15 cellular contexts compared by ENCODE assay signal in the genomic region with DNA sequence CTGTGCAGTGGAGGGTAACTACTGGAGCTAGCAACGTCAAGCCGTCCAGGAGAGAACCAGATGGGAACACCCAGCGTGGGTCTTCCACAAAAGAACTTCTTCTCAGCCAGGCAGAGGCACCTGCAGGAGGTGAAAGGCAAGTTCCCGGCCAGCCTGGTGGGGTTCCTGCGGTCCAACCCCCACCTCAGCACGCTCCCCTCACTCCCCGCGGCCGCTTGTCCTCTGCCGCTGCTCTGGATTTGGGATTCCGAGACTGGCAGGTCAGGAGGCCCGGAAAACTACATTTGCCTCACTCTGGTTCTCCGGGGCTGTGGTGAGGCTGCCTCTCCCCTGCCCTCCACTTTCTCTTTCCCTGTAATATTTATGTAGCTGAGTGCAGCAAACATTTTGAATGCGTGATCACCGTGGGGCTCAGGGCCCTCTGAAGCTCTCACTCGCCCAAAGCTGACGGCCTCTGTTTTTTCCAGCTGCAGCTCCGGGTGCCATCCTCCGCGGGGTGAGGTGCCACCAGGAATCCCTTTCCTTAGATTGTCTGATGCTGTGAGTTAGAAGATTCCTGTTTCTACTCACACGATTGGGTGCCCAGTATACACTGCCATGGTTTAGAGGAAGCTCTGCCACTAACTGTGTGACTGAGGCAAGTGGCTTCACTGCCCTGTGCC.
"Had no signal": no experiment of that assay in that cellular context is flagged by ENCODE, and none has a peak within 500 bp of the region (broad histone marks: within the 10 kb centered on the region; RNA-seq: fewer than 3 reads in every experiment).

No MANE protein-coding gene starts in this region.

- H3K4me3 Mint-ChIP-seq: activated CD8-positive, alpha-beta T cell treated with anti-CD3 and anti-CD28 coated beads for 36 hours; memory B cell; naive thymus-derived CD8-positive, alpha-beta T cell; stimulated activated naive CD8-positive, alpha-beta T cell treated with anti-CD3 and anti-CD28 coated beads, Interleukin-15, Interleukin-2, amounts not matched to agents 100 ng/mL and 50 ng/mL, for 24 hours; T-helper 17 cell had no signal

- H3K4me2 ChIP-seq: smooth muscle cell had no signal

- H3K36me3 ChIP-seq: adrenal gland, prostate gland, WERI-Rb-1 had no signal

- H3K4me3 ChIP-seq: adrenal gland, prostate gland, smooth muscle cell, testis had no signal

- H3K27ac Mint-ChIP-seq: activated CD8-positive, alpha-beta T cell treated with anti-CD3 and anti-CD28 coated beads for 36 hours; memory B cell; naive thymus-derived CD8-positive, alpha-beta T cell; stimulated activated naive CD8-positive, alpha-beta T cell treated with anti-CD3 and anti-CD28 coated beads, Interleukin-15, Interleukin-2, amounts not matched to agents 100 ng/mL and 50 ng/mL, for 24 hours had no signal

- H3K4me1 Mint-ChIP-seq: memory B cell had no signal

- H3K9me3 ChIP-seq: adrenal gland, prostate gland, testis had no signal

- H3K9me3 Mint-ChIP-seq: activated CD8-positive, alpha-beta T cell treated with anti-CD3 and anti-CD28 coated beads for 36 hours; memory B cell; naive thymus-derived CD8-positive, alpha-beta T cell; stimulated activated naive CD8-positive, alpha-beta T cell treated with anti-CD3 and anti-CD28 coated beads, Interleukin-15, Interleukin-2, amounts not matched to agents 100 ng/mL and 50 ng/mL, for 24 hours had no signal

- DNase-seq: activated CD4-positive, alpha-beta T cell treated with anti-CD3 and anti-CD28 coated beads for 4 hours; activated CD8-positive, alpha-beta T cell treated with anti-CD3 and anti-CD28 coated beads for 36 hours; activated naive CD4-positive, alpha-beta T cell treated with Interleukin-2 at 50 U/mL for 16 hours; naive thymus-derived CD8-positive, alpha-beta T cell; right cardiac atrium; T-helper 17 cell; WERI-Rb-1 had no signal

- H3K27me3 ChIP-seq: testis had no signal

- ATAC-seq: activated CD8-positive, alpha-beta T cell treated with anti-CD3 and anti-CD28 coated beads for 36 hours; esophagus mucosa; left lobe of liver; naive thymus-derived CD8-positive, alpha-beta T cell; right cardiac atrium; T-helper 17 cell had no signal

- H3K36me3 Mint-ChIP-seq: naive thymus-derived CD8-positive, alpha-beta T cell had no signal

- H3K4me1 ChIP-seq: adrenal gland, prostate gland, testis had no signal

- H3K27ac ChIP-seq: adrenal gland, prostate gland, testis, WERI-Rb-1 had no signal
